25 cellular contexts compared by ENCODE assay signal in the genomic region with DNA sequence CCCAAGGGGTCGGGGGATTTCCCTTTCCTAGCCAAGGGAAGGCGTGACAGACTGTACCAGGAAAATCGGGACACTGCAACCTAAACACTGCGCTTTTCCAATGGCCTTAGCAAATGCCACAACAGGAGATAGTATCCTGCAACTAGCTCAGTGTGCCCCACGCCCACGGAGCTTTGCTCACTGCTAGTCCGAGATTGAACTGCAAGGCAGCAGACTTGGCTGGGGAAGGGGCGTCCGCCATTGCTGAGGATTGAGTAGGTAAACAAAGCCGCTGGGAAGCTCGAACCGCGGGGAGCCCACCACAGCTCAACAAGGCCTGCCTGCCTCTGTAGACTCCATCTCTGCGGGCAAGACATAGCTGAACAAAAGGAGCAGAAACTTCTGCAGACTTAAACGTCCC.
"Had no signal": no experiment of that assay in that cellular context is flagged by ENCODE, and none has a peak within 500 bp of the region (broad histone marks: within the 10 kb centered on the region; RNA-seq: fewer than 3 reads in every experiment).

No MANE protein-coding gene starts in this region.

- ATAC-seq: heart left ventricle; natural killer cell; right lobe of liver; stimulated activated memory B cell treated with anti-CD40 and anti-IgM and Interleukin-4, amounts not matched to agents 10 μg/mL and 1 μg/mL and 100 μg/mL, for 72 hours; stimulated activated naive CD8-positive, alpha-beta T cell treated with anti-CD3 and anti-CD28 coated beads, Interleukin-15, Interleukin-2, amounts not matched to agents 100 U/mL and 50 U/mL, for 24 hours had no signal

- H3K4me3 ChIP-seq: heart left ventricle, lung, ovary, right atrium auricular region, right lobe of liver, smooth muscle cell, stomach, tibial nerve, uterus had no signal

- H3K27ac ChIP-seq: heart left ventricle, ovary, right atrium auricular region, right lobe of liver, stomach, tibial nerve, uterus had no signal

- H3K4me1 Mint-ChIP-seq: immature natural killer cell; mesothelial cell of epicardium; naive B cell; natural killer cell; nephron progenitor cell; stimulated activated memory B cell treated with anti-CD40 and anti-IgM and Interleukin-4, amounts not matched to agents 10 μg/mL and 1 μg/mL and 100 μg/mL, for 72 hours had no signal

- H3K36me3 Mint-ChIP-seq: immature natural killer cell; mesothelial cell of epicardium; naive B cell; natural killer cell; stimulated activated memory B cell treated with anti-CD40 and anti-IgM and Interleukin-4, amounts not matched to agents 10 μg/mL and 1 μg/mL and 100 μg/mL, for 72 hours; type B pancreatic cell had no signal

- FAIRE-seq: islet of Langerhans had no signal

- H3K4me2 ChIP-seq: smooth muscle cell had no signal

- DNase-seq: heart left ventricle; hypothalamus; immature natural killer cell; mesendoderm; naive B cell; natural killer cell; nephron progenitor cell; ovary; right lobe of liver; stimulated activated CD4-positive, alpha-beta T cell treated with anti-CD3 and anti-CD28 coated beads, Interleukin-1b, Interleukin-23, amount 100 ng/mL, for 48 hours; stimulated activated CD4-positive, alpha-beta T cell treated with anti-CD3 and anti-CD28 coated beads, Interleukin-2, amount 100 ng/mL, for 48 hours; stimulated activated CD4-positive, alpha-beta T cell treated with anti-CD3 and anti-CD28 coated beads, Interleukin-4, amount 100 ng/mL, for 4 hours; stimulated activated CD8-positive, alpha-beta memory T cell treated with anti-CD3 and anti-CD28 coated beads, Interleukin-4, amount 100 ng/mL, for 48 hours; stimulated activated naive CD8-positive, alpha-beta T cell treated with anti-CD3 and anti-CD28 coated beads, Interleukin-15, Interleukin-2, amounts not matched to agents 100 U/mL and 50 U/mL, for 24 hours; stomach; uterus had no signal

- H3K4me1 ChIP-seq: heart left ventricle, right atrium auricular region, right lobe of liver, stomach, tibial nerve, uterus had no signal

- H3K27me3 ChIP-seq: heart left ventricle, ovary, right atrium auricular region, right lobe of liver, stomach, tibial nerve, uterus had no signal

- H3K27me3 Mint-ChIP-seq: progenitor cell of endocrine pancreas; stimulated activated memory B cell treated with anti-CD40 and anti-IgM and Interleukin-4, amounts not matched to agents 10 μg/mL and 1 μg/mL and 100 μg/mL, for 72 hours had no signal

- H3K36me3 ChIP-seq: heart left ventricle, ovary, right atrium auricular region, right lobe of liver, stomach, tibial nerve, uterus had no signal

- H3K9me3 ChIP-seq: ovary, right lobe of liver, uterus had no signal

- H3K27ac Mint-ChIP-seq: immature natural killer cell; mesothelial cell of epicardium; natural killer cell; nephron progenitor cell; progenitor cell of endocrine pancreas; stimulated activated memory B cell treated with anti-CD40 and anti-IgM and Interleukin-4, amounts not matched to agents 10 μg/mL and 1 μg/mL and 100 μg/mL, for 72 hours; type B pancreatic cell had no signal

- H3K4me3 Mint-ChIP-seq: immature natural killer cell; mesothelial cell of epicardium; naive B cell; natural killer cell; nephron progenitor cell; stimulated activated memory B cell treated with anti-CD40 and anti-IgM and Interleukin-4, amounts not matched to agents 10 μg/mL and 1 μg/mL and 100 μg/mL, for 72 hours; type B pancreatic cell had no signal
